ENCODE assay signal across 8 cellular contexts in the genomic region with DNA sequence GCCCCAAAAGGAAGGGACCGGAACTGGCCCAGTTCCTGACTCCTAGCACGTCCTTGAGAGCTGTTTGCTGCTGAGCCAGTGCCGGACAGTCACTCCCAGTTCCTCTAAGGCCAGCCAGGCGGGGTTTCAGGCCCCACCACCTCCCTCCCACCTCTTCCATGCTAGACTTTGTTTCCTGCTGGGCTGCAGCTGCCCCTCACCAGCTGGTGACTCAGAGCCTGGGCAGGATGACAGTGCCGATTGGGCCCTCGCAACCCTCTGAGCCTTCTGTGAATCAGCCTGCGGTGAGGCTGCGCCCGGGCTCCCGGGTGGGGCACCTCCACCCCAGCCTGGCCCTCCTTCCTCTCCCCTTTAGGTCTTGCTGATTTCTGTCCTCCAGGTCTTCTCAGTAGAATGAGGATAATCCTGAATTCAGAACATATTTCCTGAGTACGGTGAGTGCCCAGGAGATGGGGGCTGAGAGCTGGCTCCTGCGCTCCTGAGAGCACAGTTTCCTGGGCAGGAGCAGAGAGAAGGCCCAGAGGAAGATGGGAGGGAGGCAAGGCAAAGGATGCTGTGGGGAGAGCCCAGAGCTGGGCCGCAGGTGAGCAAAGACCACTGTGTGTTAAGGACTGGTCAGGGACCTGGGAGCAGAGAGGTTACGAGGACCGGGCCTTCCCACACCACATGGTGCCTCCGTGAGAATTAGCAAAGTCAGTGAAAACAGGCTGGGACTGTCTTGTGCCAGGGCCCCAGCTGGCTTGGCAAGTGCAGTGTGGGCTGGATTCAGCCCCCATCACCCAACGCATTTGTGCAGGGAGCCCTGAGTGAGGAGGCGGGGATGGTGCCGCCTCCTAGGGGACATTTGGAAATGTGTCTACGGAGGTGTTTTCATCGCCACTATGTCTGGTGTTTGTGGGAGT. TPM values are rescaled to one million over a fixed set of nuclear protein-coding genes. Genes with fewer than 3 reads are reported as not detected.
A peak's percentile ranks its signal among the peaks of the same experiment; 100 is the strongest.
DNase-seq lines count a peak whose midpoint lies in the region; ATAC-seq and TF ChIP-seq lines count a peak whose summit lies in the region.

No MANE protein-coding gene starts in this region.

- DNase-seq in A673 (ENCODE audit: low spot score) (peak; percentile 48), H7 (peak; percentile 85), NCI-H524 treated with DMSO at 0.1 percent for 48 hours (lab: John Stamatoyannopoulos, UW) (peak; percentile 80), lung microvascular endothelial cell (ENCODE audit: low read depth in 2 of 2) (peak; percentile 86 to 98)
- DNase-seq in activated CD8-positive, alpha-beta memory T cell treated with anti-CD3 and anti-CD28 coated beads for 1 hour (ENCODE audit: extremely low read depth in 1 of 2, low read depth in 1 of 2), result peak; percentile 48 to 57
- DNase-seq in stimulated activated CD4-positive, alpha-beta T cell treated with anti-CD3 and anti-CD28 coated beads, Interleukin-4, amount 100 ng/mL, for 4 hours, result peak; percentile 59 to 76

- no peaks in the 10 kb centered on the region for H3K9me3 ChIP-seq in A673 (ENCODE audit: low read depth, low read length, poor library complexity, severe bottlenecking)
- no peaks in the 10 kb centered on the region for H3K9me3 ChIP-seq in duodenal mucosa (ENCODE audit: control insufficient read depth in 1 of 2, low read length in 2 of 2)

- no peaks in the 10 kb centered on the region for H3K27me3 ChIP-seq in A673 (replicated peaks; ENCODE audit: insufficient read depth, low read depth, low read length, poor library complexity)
- no peaks in the 10 kb centered on the region for H3K27me3 ChIP-seq in H7 (ENCODE audit: control insufficient read depth, insufficient read depth, low read length)
- no peaks in the 10 kb centered on the region for H3K27me3 ChIP-seq in duodenal mucosa (ENCODE audit: control insufficient read depth in 1 of 2, insufficient read depth in 2 of 2, low read length in 2 of 2)

- H3K4me1 ChIP-seq in A673 (ENCODE audit: insufficient read depth, low read length, poor library complexity, severe bottlenecking) (peaks cover 9% of the 10 kb centered on the region), duodenal mucosa (ENCODE audit: control insufficient read depth in 1 of 2, insufficient read depth in 2 of 2, low read length in 2 of 2) (peaks cover 29 to 30% of the 10 kb centered on the region in 2 donors)

- peak; percentile 32; the same call in 1 of the 2 replicates for TF ChIP-seq CTCF in A673 (conservative IDR thresholded peaks at IDR 0.05; ENCODE audit: low read depth, low read length)

- H3K36me3 ChIP-seq in A673 (ENCODE audit: insufficient read depth, low read length, poor library complexity, severe bottlenecking) (no peaks in the 10 kb centered on the region), H7 (replicated peaks; ENCODE audit: control insufficient read depth, insufficient read depth, low read length) (no peaks in the 10 kb centered on the region), duodenal mucosa (ENCODE audit: control insufficient read depth in 1 of 2, insufficient read depth in 2 of 2, low read length in 2 of 2) (no peaks in the 10 kb centered on the region)

- no peak overlapping the region for H3K4me3 ChIP-seq in A673 (ENCODE audit: low read depth, low read length, poor library complexity, severe bottlenecking)
- no peak overlapping the region for H3K4me3 ChIP-seq in H7 (ENCODE audit: insufficient read depth, low read depth, low read length)
- peak overlapping the region; percentile 52 for H3K4me3 ChIP-seq in duodenal mucosa (ENCODE audit: low read depth in 1 of 2, low read length in 2 of 2)

- intact Hi-C loops in A673 (cut with micrococcal nuclease; ENCODE audit: unreplicated experiment), result no loop called here

- H3K27ac ChIP-seq in A673 (ENCODE audit: low read depth, low read length, poor library complexity, severe bottlenecking) (no peak overlapping the region), duodenal mucosa (ENCODE audit: low read depth, low read length) (peak overlapping the region; percentile 84)

- POLR2A ChIA-PET in A673 (lab: Charles Lee; ENCODE audit: low non-redundant PET), result no interaction called here

- H3K9ac ChIP-seq in duodenal mucosa (ENCODE audit: low read depth in 1 of 2, low read length in 2 of 2), result peak overlapping the region; percentile 36 to 70

- ATAC-seq in HG02678 (IDR thresholded peaks at IDR 0.05; ENCODE audit: unreplicated experiment), result no peak

- no TSS peak for BruUV-seq in A673 (replicated peaks; lab: Mats Ljungman, UMichigan)

- CTCF ChIA-PET in A673 (lab: Charles Lee), result no interaction called here

RNA-seq across cellular contexts. Expression of gene STXBP1, which starts 32.9 kb away (rescaled TPM):
- 10.9 and 12.6 TPM in 2 replicates for total RNA-seq in A673 (2021)
- 5.9 and 12.0 TPM in 2 replicates for total RNA-seq in H7 (2014; rRNA removed; shearing (Covaris generic))
- 8.5 and 10.3 TPM in 2 replicates for total RNA-seq in lung microvascular endothelial cell

Comparison
In these comparisons a context has a peak if more than half of its experiments do, and no peak if none do; other contexts are left out.
1. H3K4me3 ChIP-seq: peak in duodenal mucosa (2 of 2); none in A673 (single experiment) and H7 (single experiment).
2. Peak in every context shown above with its lines, with median percentiles within 50 percentile points of each other: DNase-seq.